ENCODE assay signal across 8 cellular contexts in genomic region chr7:99142727-99143521, GRCh38. TPM values are rescaled to one million over a fixed set of nuclear protein-coding genes. Genes with fewer than 3 reads are reported as not detected.
DNase-seq lines count a peak whose midpoint lies in the region; ATAC-seq and TF ChIP-seq lines count a peak whose summit lies in the region.

No MANE protein-coding gene starts in this region.

- no peak for TF ChIP-seq POLR2A in heart left ventricle (IDR thresholded peaks at IDR 0.05)

- peaks cover 4% of the 10 kb centered on the region for H3K36me3 Mint-ChIP-seq in activated naive CD8-positive, alpha-beta T cell treated with anti-CD3 and anti-CD28 coated beads, Interleukin-2, amount 50 U/mL, for 24 hours (ENCODE audit: low read depth)

- H3K4me3 ChIP-seq in heart left ventricle (peak overlapping the region; percentile 77 to 100 (median 99)), parathyroid adenoma (ENCODE audit: low read depth, low read length) (peak overlapping the region; percentile 57), thymus (ENCODE audit: low read length) (peak overlapping the region; percentile 94)

- H3K27me3 Mint-ChIP-seq in activated naive CD8-positive, alpha-beta T cell treated with anti-CD3 and anti-CD28 coated beads, Interleukin-2, amount 50 U/mL, for 24 hours = peaks cover under 1% of the 10 kb centered on the region

- 13 to 19% (median 15%) methylated on average over 28 to 33 of the region's 33 CpGs for WGBS in heart left ventricle, 4 donors
- 41% methylated on average over 33 of the region's 33 CpGs for WGBS in thymus

- H3K27ac Mint-ChIP-seq in activated naive CD8-positive, alpha-beta T cell treated with anti-CD3 and anti-CD28 coated beads, Interleukin-2, amount 50 U/mL, for 24 hours = peak overlapping the region; percentile 56

- H3K4me1 Mint-ChIP-seq in activated naive CD8-positive, alpha-beta T cell treated with anti-CD3 and anti-CD28 coated beads, Interleukin-2, amount 50 U/mL, for 24 hours = peaks cover 50% of the 10 kb centered on the region

- peak overlapping the region; percentile 87 for H3K4me3 Mint-ChIP-seq in activated naive CD8-positive, alpha-beta T cell treated with anti-CD3 and anti-CD28 coated beads, Interleukin-2, amount 50 U/mL, for 24 hours

- peak overlapping the region; percentile 53 for H3K4me2 ChIP-seq in parathyroid adenoma (ENCODE audit: low read length)

- H3K9ac ChIP-seq in parathyroid adenoma = no peak overlapping the region

- ATAC-seq in activated naive CD8-positive, alpha-beta T cell treated with anti-CD3 and anti-CD28 coated beads, Interleukin-2, amount 50 U/mL, for 24 hours = peak; percentile 15
- ATAC-seq in heart left ventricle = peak; percentile 69 to 88 (median 85)

- peak overlapping the region; percentile 62 for H2AFZ ChIP-seq in parathyroid adenoma

- DNase-seq in NCI-H2081 (lab: John Stamatoyannopoulos, UW) = peak; percentile 65 to 91
- DNase-seq in NCI-H2081 treated with DMSO at 0.1 percent for 48 hours (lab: John Stamatoyannopoulos, UW) = no peak
- peak; percentile 84 for DNase-seq in NCI-H1092 (lab: John Stamatoyannopoulos, UW)
- peak; percentile 96 for DNase-seq in SW480 (ENCODE audit: low spot score)
- peak; percentile 90 for DNase-seq in activated naive CD8-positive, alpha-beta T cell treated with anti-CD3 and anti-CD28 coated beads, Interleukin-2, amount 50 U/mL, for 24 hours
- peak; percentile 92 to 95 (median 94) for DNase-seq in heart left ventricle

- peaks cover 0 to 51% (median 28%) of the 10 kb centered on the region in 12 donors for H3K4me1 ChIP-seq in heart left ventricle
- H3K4me1 ChIP-seq in parathyroid adenoma = no peaks in the 10 kb centered on the region
- peaks cover 8% of the 10 kb centered on the region for H3K4me1 ChIP-seq in thymus (ENCODE audit: control insufficient read depth, insufficient read depth, low read length)

- no peaks in the 10 kb centered on the region for H3K79me2 ChIP-seq in parathyroid adenoma

- H3K9me3 Mint-ChIP-seq in activated naive CD8-positive, alpha-beta T cell treated with anti-CD3 and anti-CD28 coated beads, Interleukin-2, amount 50 U/mL, for 24 hours = no peaks in the 10 kb centered on the region

- H3K36me3 ChIP-seq in heart left ventricle = no peaks in the 10 kb centered on the region
- no peaks in the 10 kb centered on the region for H3K36me3 ChIP-seq in parathyroid adenoma (ENCODE audit: control insufficient read depth, insufficient read depth, low read length)
- no peaks in the 10 kb centered on the region for H3K36me3 ChIP-seq in thymus (ENCODE audit: control insufficient read depth, insufficient read depth)

- H3K27ac ChIP-seq in heart left ventricle (peak overlapping the region; percentile 89 to 100 (median 98)), parathyroid adenoma (peak overlapping the region; percentile 55), thymus (ENCODE audit: low read depth) (peak overlapping the region; percentile 83)

- TF ChIP-seq CTCF in heart left ventricle (IDR thresholded peaks at IDR 0.05) = no peak
- TF ChIP-seq CTCF in parathyroid adenoma (IDR thresholded peaks at IDR 0.05) = no peak

- H3K9me3 ChIP-seq in heart left ventricle = no peaks in the 10 kb centered on the region
- no peaks in the 10 kb centered on the region for H3K9me3 ChIP-seq in parathyroid adenoma (ENCODE audit: control insufficient read depth, low read length)
- H3K9me3 ChIP-seq in thymus (ENCODE audit: control insufficient read depth) = no peaks in the 10 kb centered on the region

- intact Hi-C loops in heart left ventricle (cut with DNase I) = loop anchor here (5.0 to 10.0 kb wide), 8 partner anchors 41 to 182 kb away; partner anchors contain the start of gene ARPC1A (in 4 of the 10)

- no peaks in the 10 kb centered on the region for H3K27me3 ChIP-seq in heart left ventricle
- H3K27me3 ChIP-seq in parathyroid adenoma (ENCODE audit: control insufficient read depth, insufficient read depth, low read length) = no peaks in the 10 kb centered on the region
- no peaks in the 10 kb centered on the region for H3K27me3 ChIP-seq in thymus (ENCODE audit: control insufficient read depth, insufficient read depth)

RNA-seq across cellular contexts. Expression of gene SMURF1, which starts 1.0 kb away (rescaled TPM):
- total RNA-seq in heart left ventricle = 10 to 100 TPM in 7 of 9 donors, 1 to 10 TPM in 2; 8.0 to 15.4 (median 13.2) TPM
- polyA plus RNA-seq in heart left ventricle = 1 to 10 TPM; 3.5 to 9.5 TPM
- 6.2 TPM for polyA plus RNA-seq in thymus
